Comparison of ENCODE assay signal across 22 cellular contexts in genomic region chr19:46210634-46211033, GRCh38. TPM values are rescaled to one million over a fixed set of nuclear protein-coding genes. Genes with fewer than 3 reads are reported as not detected.
A peak's percentile ranks its signal among the peaks of the same experiment; 100 is the strongest.
DNase-seq lines count a peak whose midpoint lies in the region; ATAC-seq and TF ChIP-seq lines count a peak whose summit lies in the region.
"Had no signal": no experiment of that assay in that cellular context is flagged by ENCODE, and none has a peak within 500 bp of the region (broad histone marks: within the 10 kb centered on the region; RNA-seq: fewer than 3 reads in every experiment).

No MANE protein-coding gene starts in this region.

- peak overlapping the region; percentile 92 for H2BK5ac ChIP-seq in trophoblast cell (ENCODE audit: low read depth, low read length, poor library complexity)

- intact Hi-C loops in ascending aorta (cut with DNase I), result no loop called here

- H2AK5ac ChIP-seq in trophoblast cell (ENCODE audit: low read length), result peak overlapping the region; percentile 90

- H2BK12ac ChIP-seq in trophoblast cell (ENCODE audit: low read length), result peak overlapping the region; percentile 24

- H4K12ac ChIP-seq in trophoblast cell (ENCODE audit: low read depth, low read length), result no peak overlapping the region

- H3K27ac ChIP-seq in HEK293 (ENCODE audit: extremely low read depth, low read depth, low read length) (no peak overlapping the region), RWPE1 (peak overlapping the region; percentile 95), esophagus (ENCODE audit: low read depth in 2 of 2, low read length in 1 of 2) (peak overlapping the region; percentile 5 to 76), trophoblast cell (ENCODE audit: low read depth, low read length) (peak overlapping the region; percentile 93), ascending aorta (no peak overlapping the region)
- H3K27ac ChIP-seq: brain microvascular endothelial cell, VCaP had no signal

- H3K4me1 ChIP-seq in HEK293 (ENCODE audit: control insufficient read depth, insufficient read depth, low read length) (no peaks in the 10 kb centered on the region), esophagus (ENCODE audit: control insufficient read depth in 2 of 2, insufficient read depth in 2 of 2, low read length in 1 of 2) (peaks cover 4 to 23% of the 10 kb centered on the region in 2 donors), trophoblast cell (ENCODE audit: control insufficient read depth in 1 of 2, insufficient read depth in 2 of 2, low read length in 2 of 2) (peaks cover 29 to 48% of the 10 kb centered on the region in 2 experiments), ascending aorta (peaks cover 0 to 11% of the 10 kb centered on the region in 2 donors)

- H3K4me3 ChIP-seq in HEK293 (ENCODE audit: low read depth, low read length) (no peak overlapping the region), esophagus (ENCODE audit: low read depth in 1 of 2, low read length in 2 of 2) (no peak overlapping the region), trophoblast cell (ENCODE audit: low read depth, low read length) (no peak overlapping the region), ascending aorta (no peak overlapping the region)
- H3K4me3 ChIP-seq: suprapubic skin had no signal

- ATAC-seq in HG03280 (IDR thresholded peaks at IDR 0.05; ENCODE audit: unreplicated experiment), result no peak
- ATAC-seq: activated CD8-positive, alpha-beta T cell treated with anti-CD3 and anti-CD28 coated beads, Interleukin-2, amount 10 ng/mL, durations not matched to agents 7 days and 5 days; natural killer cell had no signal

- peak overlapping the region; percentile 48 for H3K18ac ChIP-seq in trophoblast cell (ENCODE audit: low read length)

- H3K9ac ChIP-seq in trophoblast cell (ENCODE audit: low read length), result no peak overlapping the region

- H2AFZ ChIP-seq in trophoblast cell (ENCODE audit: insufficient read depth, low read length, poor library complexity), result no peak overlapping the region

- DNase-seq in RWPE1 (ENCODE audit: low spot score) (no peak), trophoblast cell (no peak), ascending aorta (ENCODE audit: low spot score in 2 of 2) (no peak), GM13976 (ENCODE audit: low spot score) (no peak), NCI-H2171 (lab: John Stamatoyannopoulos, UW) (no peak)
- DNase-seq: activated CD8-positive, alpha-beta T cell treated with anti-CD3 and anti-CD28 coated beads, Interleukin-2, amount 10 ng/mL, durations not matched to agents 7 days and 5 days; brain microvascular endothelial cell; COR-L47; glutamatergic neuron; HCEC 1CT; natural killer cell; NCI-H1436 treated with DMSO at 0.1 percent for 48 hours; NCI-H2227 treated with DMSO at 0.1 percent for 48 hours; stimulated activated CD8-positive, alpha-beta memory T cell treated with anti-CD3 and anti-CD28 coated beads, Interleukin-4, amount 100 ng/mL, for 48 hours had no signal

- TF ChIP-seq CTCF in HEK293 (tag by site-specific recombination; IDR thresholded peaks at IDR 0.05) (no peak), RWPE1 (conservative IDR thresholded peaks at IDR 0.05; ENCODE audit: low read depth) (no peak), ascending aorta (IDR thresholded peaks at IDR 0.05) (no peak), GM13976 (IDR thresholded peaks at IDR 0.05; ENCODE audit: borderline replicate concordance, control extremely low read depth, extremely low read depth, insufficient read depth, missing control alignments) (no peak)

- H3K79me2 ChIP-seq in trophoblast cell (ENCODE audit: control insufficient read depth, insufficient read depth, low read length, poor library complexity), result peaks cover 3% of the 10 kb centered on the region

- POLR2A ChIA-PET in HEK293 (lab: Yijun Ruan, JAX), result interaction anchor here (1.0 kb wide), 1 partner anchor 77 kb away, joined by 3 read pairs; no protein-coding TSS in a partner anchor
- POLR2A ChIA-PET in RWPE1 (lab: Yijun Ruan, JAX; ENCODE audit: low non-redundant PET), result no interaction called here

- H3K14ac ChIP-seq in trophoblast cell (ENCODE audit: low read length), result peak overlapping the region; percentile 47

- H3K4ac ChIP-seq in trophoblast cell (ENCODE audit: low read depth, low read length), result peak overlapping the region; percentile 44

- H2BK120ac ChIP-seq in trophoblast cell (ENCODE audit: insufficient read depth, low read length, poor library complexity), result peak overlapping the region; percentile 65

- no peaks in the 10 kb centered on the region for H3K9me3 ChIP-seq in HEK293 (ENCODE audit: control insufficient read depth, insufficient read depth, low read depth, low read length)
- H3K9me3 ChIP-seq in esophagus (ENCODE audit: control insufficient read depth in 2 of 2, insufficient read depth in 1 of 2, low read depth in 1 of 2, low read length in 1 of 2), result no peaks in the 10 kb centered on the region
- H3K9me3 ChIP-seq in trophoblast cell (ENCODE audit: insufficient read depth, low read depth, low read length), result peaks cover 4% of the 10 kb centered on the region
- H3K9me3 ChIP-seq in ascending aorta, result no peaks in the 10 kb centered on the region
- H3K9me3 ChIP-seq: suprapubic skin had no signal

- in situ Hi-C loops in GM13976 (cut with MboI; ENCODE audit: low sequenced_read_pairs, unreplicated experiment), result no loop called here

- no peaks in the 10 kb centered on the region for H3K36me3 ChIP-seq in HEK293 (ENCODE audit: control insufficient read depth in 2 of 2, insufficient read depth in 1 of 2, low read length in 2 of 2)
- H3K36me3 ChIP-seq in esophagus (ENCODE audit: control insufficient read depth in 2 of 2, insufficient read depth in 2 of 2, low read length in 1 of 2), result no peaks in the 10 kb centered on the region
- H3K36me3 ChIP-seq in trophoblast cell (ENCODE audit: control insufficient read depth in 1 of 2, insufficient read depth in 2 of 2, low read length in 2 of 2), result no peaks in the 10 kb centered on the region
- no peaks in the 10 kb centered on the region for H3K36me3 ChIP-seq in ascending aorta
- H3K36me3 ChIP-seq: brain microvascular endothelial cell, suprapubic skin had no signal

- 25 to 30% methylated on average over 2 of the region's 2 CpGs for WGBS in esophagus, 2 donors
- WGBS in trophoblast cell (ENCODE audit: extremely low coverage, insufficient coverage, insufficient read length), result no CpG with 5 or more reads among the region's 2 CpGs

- peaks cover 34% of the 10 kb centered on the region for H3K79me1 ChIP-seq in trophoblast cell (ENCODE audit: low read length)

- H4K8ac ChIP-seq in trophoblast cell (ENCODE audit: low read depth, low read length), result peak overlapping the region; percentile 30

- no peaks in the 10 kb centered on the region for H3K27me3 ChIP-seq in esophagus (ENCODE audit: control insufficient read depth in 1 of 2, insufficient read depth in 2 of 2, low read length in 2 of 2)
- no peaks in the 10 kb centered on the region for H3K27me3 ChIP-seq in trophoblast cell (ENCODE audit: insufficient read depth, low read length)
- H3K27me3 ChIP-seq in ascending aorta, result no peaks in the 10 kb centered on the region

- H4K91ac ChIP-seq in trophoblast cell (ENCODE audit: low read depth, low read length), result peak overlapping the region; percentile 92

- CTCF ChIA-PET in HEK293 (lab: Yijun Ruan, JAX), result interaction anchor here (0.5 to 1.3 kb wide), 6 partner anchors 19 to 191 kb away, joined by 3 to 5 read pairs (median 3); partner anchors contain the start of gene PPP5C
- CTCF ChIA-PET in RWPE1 (lab: Yijun Ruan, JAX), result interaction anchor here (0.6 kb wide), 1 partner anchor 361 kb away, joined by 3 read pairs; no protein-coding TSS in a partner anchor

- no peak overlapping the region for H3K23ac ChIP-seq in trophoblast cell (ENCODE audit: low read length)

- peak overlapping the region; percentile 33 for H3K4me2 ChIP-seq in trophoblast cell (ENCODE audit: low read length)

TF ChIP-seq in HEK293, 187 proteins besides CTCF, POLR2A, EP300 and RAD21:
- TF ChIP-seq KLF1 (tag by site-specific recombination; IDR thresholded peaks at IDR 0.05) (peak; percentile 75), EGR2 (tag by site-specific recombination; IDR thresholded peaks at IDR 0.05; ENCODE audit: low read depth) (peak; percentile 78), ZNF112 (tag by site-specific recombination; IDR thresholded peaks at IDR 0.05) (peak; percentile 74; the same call in 1 of the 2 replicates), ZFHX2 (tag by site-specific recombination; conservative IDR thresholded peaks at IDR 0.05) (peak; percentile 89), HOXA7 (CRISPR knock-in tag; IDR thresholded peaks at IDR 0.05; ENCODE audit: borderline replicate concordance) (no peak), ZNF350 (tag by site-specific recombination; IDR thresholded peaks at IDR 0.05) (0 out of 2 replicates have a peak, but pooled peaks have one; percentile 42), SP3 (tag by site-specific recombination; IDR thresholded peaks at IDR 0.05) (no peak), ZNF544 (tag by site-specific recombination; IDR thresholded peaks at IDR 0.05) (peak; percentile 77; the same call in 1 of the 2 replicates)

RNA-seq across cellular contexts. Expression of gene IGFL1, which starts 18.9 kb away (rescaled TPM):
- polyA plus RNA-seq in esophagus, result 10 to 100 TPM; 58.7 to 66.5 TPM
- polyA plus RNA-seq in trophoblast cell (2013), result 0.29 and 0.38 TPM in 2 replicates
- total RNA-seq in ascending aorta, result not detected
- total RNA-seq: activated CD8-positive, alpha-beta T cell treated with anti-CD3 and anti-CD28 coated beads, Interleukin-2, amount 10 ng/mL, durations not matched to agents 7 days and 5 days; liver; natural killer cell; posterior vena cava; suprapubic skin; T-helper 1 cell treated with Interleukin-12 subunit alpha and Interleukin-12 subunit beta and Interleukin-4 antibody, amounts not matched to agents 30 ng/mL and 1 ng/mL, for 36 hours had no signal
- polyA plus RNA-seq: liver had no signal

Comparison
In these comparisons a context has a peak if more than half of its experiments do, and no peak if none do; other contexts are left out.
1. H3K27ac ChIP-seq: peak in RWPE1 (single experiment), esophagus (2 of 2) and trophoblast cell (single experiment); none in HEK293 (single experiment) and ascending aorta (0 of 2).